ENCODE assay signal across 10 cellular contexts in the genomic region with DNA sequence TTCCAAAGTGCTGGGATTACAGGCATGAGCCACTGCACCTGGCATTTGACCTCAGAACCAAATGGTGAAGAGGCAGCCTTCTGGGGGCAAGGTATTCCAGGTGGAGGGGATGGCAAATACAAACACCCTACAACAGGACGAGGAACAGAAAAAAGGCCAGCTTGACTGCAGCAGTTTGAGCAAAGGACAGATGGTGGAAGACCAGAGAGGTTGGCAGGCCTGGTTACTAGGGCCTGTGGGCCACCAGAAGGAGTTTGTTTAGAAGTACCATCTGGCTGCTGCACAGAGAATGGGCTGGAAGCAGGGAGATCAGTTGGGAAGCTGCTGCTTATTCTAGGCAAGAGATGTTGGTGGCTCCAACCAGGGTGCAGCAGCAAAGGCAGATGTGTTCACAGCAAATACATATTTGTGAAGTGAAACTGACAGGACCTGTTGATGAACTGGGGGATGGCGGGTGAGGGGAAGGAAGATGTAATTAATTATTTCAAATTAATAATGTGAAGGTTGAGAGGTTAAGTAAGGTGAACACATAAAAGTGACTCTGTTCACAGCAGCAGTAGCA. TPM values are rescaled to one million over a fixed set of nuclear protein-coding genes. Genes with fewer than 3 reads are reported as not detected.
A peak's percentile ranks its signal among the peaks of the same experiment; 100 is the strongest.
DNase-seq lines count a peak whose midpoint lies in the region; ATAC-seq and TF ChIP-seq lines count a peak whose summit lies in the region.
"Had no signal": no experiment of that assay in that cellular context is flagged by ENCODE, and none has a peak within 500 bp of the region (broad histone marks: within the 10 kb centered on the region; RNA-seq: fewer than 3 reads in every experiment).

No MANE protein-coding gene starts in this region.

- H3K36me3 ChIP-seq in lung (ENCODE audit: control insufficient read depth in 2 of 2, insufficient read depth in 2 of 2, low read length in 2 of 2) (no peaks in the 10 kb centered on the region), thyroid gland (no peaks in the 10 kb centered on the region)

- H3K27me3 ChIP-seq in lung (ENCODE audit: control insufficient read depth, insufficient read depth) (no peaks in the 10 kb centered on the region), thyroid gland (no peaks in the 10 kb centered on the region)

- H3K4me3 Mint-ChIP-seq in activated naive CD4-positive, alpha-beta T cell treated with anti-CD3 and anti-CD28 coated beads, Interleukin-2, amount 10 ng/mL, durations not matched to agents 7 days and 5 days: no peak overlapping the region
- H3K4me3 Mint-ChIP-seq in activated naive CD4-positive, alpha-beta T cell treated with anti-CD3 and anti-CD28 coated beads for 36 hours: no peak overlapping the region
- H3K4me3 Mint-ChIP-seq in activated naive CD8-positive, alpha-beta T cell treated with anti-CD3 and anti-CD28 coated beads, Interleukin-2, amount 50 U/mL, for 24 hours: no peak overlapping the region

- peak overlapping the region; percentile 44 to 97 for H3K27ac ChIP-seq in lung (ENCODE audit: low read depth in 1 of 2, low read length in 1 of 2)
- H3K27ac ChIP-seq in thyroid gland: peak overlapping the region in 2 of 3 donors; percentile 96 to 97
- H3K27ac ChIP-seq: SK-N-MC had no signal

- H3K4me1 ChIP-seq in lung (ENCODE audit: control insufficient read depth in 2 of 2, insufficient read depth in 2 of 2, low read length in 2 of 2): peaks cover 12 to 13% of the 10 kb centered on the region in 2 donors
- peaks cover 24 to 49% of the 10 kb centered on the region in 2 donors for H3K4me1 ChIP-seq in thyroid gland

- peaks cover 53% of the 10 kb centered on the region for H3K4me1 Mint-ChIP-seq in activated naive CD4-positive, alpha-beta T cell treated with anti-CD3 and anti-CD28 coated beads, Interleukin-2, amount 10 ng/mL, durations not matched to agents 7 days and 5 days
- H3K4me1 Mint-ChIP-seq in activated naive CD4-positive, alpha-beta T cell treated with anti-CD3 and anti-CD28 coated beads for 36 hours (ENCODE audit: low read depth): peaks cover 47% of the 10 kb centered on the region
- H3K4me1 Mint-ChIP-seq in activated naive CD8-positive, alpha-beta T cell treated with anti-CD3 and anti-CD28 coated beads, Interleukin-2, amount 50 U/mL, for 24 hours: peaks cover 50% of the 10 kb centered on the region

- TF ChIP-seq CTCF in lung (IDR thresholded peaks at IDR 0.05; ENCODE audit: control extremely low read depth, extremely low read depth): no peak
- no peak for TF ChIP-seq CTCF in thyroid gland (IDR thresholded peaks at IDR 0.05)

- H3K36me3 Mint-ChIP-seq in activated naive CD4-positive, alpha-beta T cell treated with anti-CD3 and anti-CD28 coated beads, Interleukin-2, amount 10 ng/mL, durations not matched to agents 7 days and 5 days: peaks cover 5% of the 10 kb centered on the region
- H3K36me3 Mint-ChIP-seq in activated naive CD4-positive, alpha-beta T cell treated with anti-CD3 and anti-CD28 coated beads for 36 hours (ENCODE audit: low read depth): no peaks in the 10 kb centered on the region
- no peaks in the 10 kb centered on the region for H3K36me3 Mint-ChIP-seq in activated naive CD8-positive, alpha-beta T cell treated with anti-CD3 and anti-CD28 coated beads, Interleukin-2, amount 50 U/mL, for 24 hours (ENCODE audit: low read depth)

- H3K9me3 ChIP-seq in lung (ENCODE audit: control insufficient read depth in 2 of 2, insufficient read depth in 1 of 2, low read length in 1 of 2) (no peaks in the 10 kb centered on the region), thyroid gland (no peaks in the 10 kb centered on the region)

- no peak for ATAC-seq in activated naive CD8-positive, alpha-beta T cell treated with anti-CD3 and anti-CD28 coated beads, Interleukin-2, amount 50 U/mL, for 24 hours
- no peak for ATAC-seq in lung (ENCODE audit: insufficient read depth, low FRiP score)

- intact Hi-C loops in activated naive CD4-positive, alpha-beta T cell treated with anti-CD3 and anti-CD28 coated beads for 36 hours (cut with micrococcal nuclease): loop anchor here (1.0 to 5.0 kb wide), 4 partner anchors 17 to 112 kb away; partner anchors contain the start of gene GDPD1
- intact Hi-C loops in thyroid gland (cut with DNase I): no loop called here

- CTCF ChIA-PET in activated naive CD4-positive, alpha-beta T cell treated with anti-CD3 and anti-CD28 coated beads, Interleukin-2, amount 10 ng/mL, durations not matched to agents 7 days and 5 days (lab: Charles Lee): interaction anchor here (0.7 to 10.5 kb wide), 12 partner anchors 12 to 111 kb away, joined by 3 to 131 read pairs (median 7); no protein-coding TSS in a partner anchor
- CTCF ChIA-PET in activated naive CD4-positive, alpha-beta T cell treated with anti-CD3 and anti-CD28 coated beads for 36 hours (lab: Charles Lee): interaction anchor here (0.6 to 4.3 kb wide), 17 partner anchors 12 to 1246 kb away, joined by 3 to 32 read pairs (median 6); partner anchors contain the start of gene GDPD1

- H3K27me3 Mint-ChIP-seq in activated naive CD4-positive, alpha-beta T cell treated with anti-CD3 and anti-CD28 coated beads, Interleukin-2, amount 10 ng/mL, durations not matched to agents 7 days and 5 days: peaks cover 5% of the 10 kb centered on the region
- no peaks in the 10 kb centered on the region for H3K27me3 Mint-ChIP-seq in activated naive CD4-positive, alpha-beta T cell treated with anti-CD3 and anti-CD28 coated beads for 36 hours (ENCODE audit: low read depth)
- no peaks in the 10 kb centered on the region for H3K27me3 Mint-ChIP-seq in activated naive CD8-positive, alpha-beta T cell treated with anti-CD3 and anti-CD28 coated beads, Interleukin-2, amount 50 U/mL, for 24 hours

- no peak for DNase-seq in activated naive CD4-positive, alpha-beta T cell treated with anti-CD3 and anti-CD28 coated beads, Interleukin-2, amount 10 ng/mL, durations not matched to agents 7 days and 5 days
- DNase-seq in activated naive CD4-positive, alpha-beta T cell treated with anti-CD3 and anti-CD28 coated beads for 36 hours: no peak
- no peak for DNase-seq in activated naive CD8-positive, alpha-beta T cell treated with anti-CD3 and anti-CD28 coated beads, Interleukin-2, amount 50 U/mL, for 24 hours
- no peak for DNase-seq in lung (ENCODE audit: low spot score)
- no peak for DNase-seq in thyroid gland
- no peak for DNase-seq in SK-N-DZ (ENCODE audit: low spot score)
- DNase-seq in SKM-1 treated with dmso at 0.1 percent for 144 hours (lab: John Stamatoyannopoulos, UW; ENCODE audit: unreplicated experiment): no peak
- no peak for DNase-seq in SW 1271 (lab: John Stamatoyannopoulos, UW)
- DNase-seq: stimulated activated CD4-positive, alpha-beta T cell treated with anti-CD3 and anti-CD28 coated beads, Interleukin-4, amount 100 ng/mL, for 1 hour had no signal

- H3K27ac Mint-ChIP-seq in activated naive CD4-positive, alpha-beta T cell treated with anti-CD3 and anti-CD28 coated beads, Interleukin-2, amount 10 ng/mL, durations not matched to agents 7 days and 5 days: peak overlapping the region; percentile 93
- H3K27ac Mint-ChIP-seq in activated naive CD4-positive, alpha-beta T cell treated with anti-CD3 and anti-CD28 coated beads for 36 hours: no peak overlapping the region
- peak overlapping the region; percentile 22 for H3K27ac Mint-ChIP-seq in activated naive CD8-positive, alpha-beta T cell treated with anti-CD3 and anti-CD28 coated beads, Interleukin-2, amount 50 U/mL, for 24 hours

- no peak for TF ChIP-seq POLR2A in thyroid gland (IDR thresholded peaks at IDR 0.05)

- H3K4me3 ChIP-seq in lung (no peak overlapping the region), thyroid gland (replicated peaks in 1 of 3) (no peak overlapping the region)
- H3K4me3 ChIP-seq: SK-N-MC had no signal

- no peaks in the 10 kb centered on the region for H3K9me3 Mint-ChIP-seq in activated naive CD4-positive, alpha-beta T cell treated with anti-CD3 and anti-CD28 coated beads, Interleukin-2, amount 10 ng/mL, durations not matched to agents 7 days and 5 days
- H3K9me3 Mint-ChIP-seq in activated naive CD4-positive, alpha-beta T cell treated with anti-CD3 and anti-CD28 coated beads for 36 hours: no peaks in the 10 kb centered on the region
- no peaks in the 10 kb centered on the region for H3K9me3 Mint-ChIP-seq in activated naive CD8-positive, alpha-beta T cell treated with anti-CD3 and anti-CD28 coated beads, Interleukin-2, amount 50 U/mL, for 24 hours

- WGBS in lung, 2 donors: 72 to 77% methylated on average over 2 of the region's 2 CpGs
- WGBS in thyroid gland, 2 donors: 91 to 96% methylated on average over 2 of the region's 2 CpGs

RNA-seq across cellular contexts. Expression of gene YPEL2, which starts 2.8 kb away (rescaled TPM):
- total RNA-seq in activated naive CD4-positive, alpha-beta T cell treated with anti-CD3 and anti-CD28 coated beads for 36 hours: 1 to 10 TPM; 4.3 to 4.4 TPM
- total RNA-seq in lung (10 to 100 TPM; 14.3 to 47.0 TPM), thyroid gland (10 to 100 TPM; 29.5 to 67.2 (median 39.9) TPM)
- polyA plus RNA-seq in lung: 1 to 10 TPM; 7.8 to 8.5 TPM
- 5.8 and 6.0 TPM in 2 replicates for polyA plus RNA-seq in SK-N-DZ (2014; cell fraction: cytosol; rRNA removed)
- polyA plus RNA-seq in SK-N-DZ (2014; cell fraction: nucleus; rRNA removed): 5.7 and 7.3 TPM in 2 replicates
